In the genomic region with DNA sequence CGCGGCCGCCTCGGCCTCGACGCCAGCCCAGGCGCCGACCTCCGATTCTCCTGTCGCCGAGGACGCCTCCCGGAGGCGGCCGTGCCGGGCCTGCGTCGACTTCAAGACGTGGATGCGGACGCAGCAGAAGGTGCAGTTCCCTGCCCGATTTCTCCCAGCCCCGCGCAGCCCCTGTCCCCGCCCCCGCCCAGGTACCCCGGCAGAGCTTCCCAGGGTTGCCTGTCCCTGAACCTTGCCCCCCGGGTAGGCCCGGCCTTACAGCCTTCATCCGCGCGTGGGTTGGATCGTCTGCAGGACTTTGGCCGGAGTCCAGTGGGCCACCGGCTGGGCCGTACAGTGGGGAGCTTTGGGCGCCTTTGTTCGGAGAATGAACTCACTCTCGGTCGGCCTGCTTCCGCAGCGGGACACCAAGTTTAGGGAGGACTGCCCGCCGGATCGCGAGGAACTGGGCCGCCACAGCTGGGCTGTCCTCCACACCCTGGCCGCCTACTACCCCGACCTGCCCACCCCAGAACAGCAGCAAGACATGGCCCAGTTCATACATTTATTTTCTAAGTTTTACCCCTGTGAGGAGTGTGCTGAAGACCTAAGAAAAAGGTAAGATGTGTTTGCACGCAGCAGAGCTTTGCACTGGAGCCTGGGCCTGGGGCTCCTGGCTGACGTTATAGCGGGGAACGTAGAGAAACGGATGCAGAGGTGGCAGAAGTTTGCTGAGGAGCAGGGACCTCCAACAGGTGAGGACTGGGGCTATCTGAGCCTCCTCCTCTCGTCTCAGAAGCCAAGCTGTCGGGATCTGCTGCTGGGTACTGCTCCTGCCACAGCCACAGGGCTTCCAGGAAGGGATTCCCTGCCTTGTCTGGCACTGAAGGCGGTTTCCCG, we compare ENCODE assay signal across 2 cellular contexts.
A peak's percentile ranks its signal among the peaks of the same experiment; 100 is the strongest.
TF ChIP-seq lines count a peak whose summit lies in the region.

No MANE protein-coding gene starts in this region.

TF ChIP-seq in endothelial cell of umbilical vein, 7 proteins besides CTCF, POLR2A, EP300 and RAD21:
- TF ChIP-seq GATA2 (IDR thresholded peaks at IDR 0.05; ENCODE audit: insufficient read depth, insufficient read length, low read depth, low read length) (no peak), MAX (IDR thresholded peaks at IDR 0.05; ENCODE audit: insufficient read depth, insufficient read length) (no peak), JUN (IDR thresholded peaks at IDR 0.05; ENCODE audit: borderline replicate concordance, insufficient read depth, insufficient read length, low read depth) (no peak), POLR2AphosphoS5 (IDR thresholded peaks at IDR 0.05; ENCODE audit: insufficient read depth, low read depth, low read length) (no peak), EZH2 (IDR thresholded peaks at IDR 0.05; ENCODE audit: borderline replicate concordance, low read depth, low read length, severe bottlenecking) (no peak), FOS (IDR thresholded peaks at IDR 0.05; ENCODE audit: borderline replicate concordance, insufficient read depth, low read length) (no peak), MYC (IDR thresholded peaks at IDR 0.05; ENCODE audit: low read depth, low read length) (no peak)

TF ChIP-seq in neural cell, 6 proteins besides CTCF, POLR2A, EP300 and RAD21:
- TF ChIP-seq TAF1 (IDR thresholded peaks at IDR 0.05; ENCODE audit: low read depth) (no peak), SMC3 (conservative IDR thresholded peaks at IDR 0.05; ENCODE audit: poor library complexity) (no peak), MXI1 (conservative IDR thresholded peaks at IDR 0.05; ENCODE audit: poor library complexity, severe bottlenecking) (peak; percentile 4), EZH2 (IDR thresholded peaks at IDR 0.05; ENCODE audit: borderline replicate concordance, insufficient read depth, low read length, poor library complexity, severe bottlenecking) (no peak), POLR2AphosphoS5 (IDR thresholded peaks at IDR 0.05) (no peak)
- TF ChIP-seq, protein P1, sequence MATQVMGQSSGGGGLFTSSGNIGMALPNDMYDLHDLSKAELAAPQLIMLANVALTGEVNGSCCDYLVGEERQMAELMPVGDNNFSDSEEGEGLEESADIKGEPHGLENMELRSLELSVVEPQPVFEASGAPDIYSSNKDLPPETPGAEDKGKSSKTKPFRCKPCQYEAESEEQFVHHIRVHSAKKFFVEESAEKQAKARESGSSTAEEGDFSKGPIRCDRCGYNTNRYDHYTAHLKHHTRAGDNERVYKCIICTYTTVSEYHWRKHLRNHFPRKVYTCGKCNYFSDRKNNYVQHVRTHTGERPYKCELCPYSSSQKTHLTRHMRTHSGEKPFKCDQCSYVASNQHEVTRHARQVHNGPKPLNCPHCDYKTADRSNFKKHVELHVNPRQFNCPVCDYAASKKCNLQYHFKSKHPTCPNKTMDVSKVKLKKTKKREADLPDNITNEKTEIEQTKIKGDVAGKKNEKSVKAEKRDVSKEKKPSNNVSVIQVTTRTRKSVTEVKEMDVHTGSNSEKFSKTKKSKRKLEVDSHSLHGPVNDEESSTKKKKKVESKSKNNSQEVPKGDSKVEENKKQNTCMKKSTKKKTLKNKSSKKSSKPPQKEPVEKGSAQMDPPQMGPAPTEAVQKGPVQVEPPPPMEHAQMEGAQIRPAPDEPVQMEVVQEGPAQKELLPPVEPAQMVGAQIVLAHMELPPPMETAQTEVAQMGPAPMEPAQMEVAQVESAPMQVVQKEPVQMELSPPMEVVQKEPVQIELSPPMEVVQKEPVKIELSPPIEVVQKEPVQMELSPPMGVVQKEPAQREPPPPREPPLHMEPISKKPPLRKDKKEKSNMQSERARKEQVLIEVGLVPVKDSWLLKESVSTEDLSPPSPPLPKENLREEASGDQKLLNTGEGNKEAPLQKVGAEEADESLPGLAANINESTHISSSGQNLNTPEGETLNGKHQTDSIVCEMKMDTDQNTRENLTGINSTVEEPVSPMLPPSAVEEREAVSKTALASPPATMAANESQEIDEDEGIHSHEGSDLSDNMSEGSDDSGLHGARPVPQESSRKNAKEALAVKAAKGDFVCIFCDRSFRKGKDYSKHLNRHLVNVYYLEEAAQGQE (IDR thresholded peaks at IDR 0.05; ENCODE audit: borderline replicate concordance) = no peak
